Comparison of ENCODE assay signal across 9 cellular contexts in the genomic region with DNA sequence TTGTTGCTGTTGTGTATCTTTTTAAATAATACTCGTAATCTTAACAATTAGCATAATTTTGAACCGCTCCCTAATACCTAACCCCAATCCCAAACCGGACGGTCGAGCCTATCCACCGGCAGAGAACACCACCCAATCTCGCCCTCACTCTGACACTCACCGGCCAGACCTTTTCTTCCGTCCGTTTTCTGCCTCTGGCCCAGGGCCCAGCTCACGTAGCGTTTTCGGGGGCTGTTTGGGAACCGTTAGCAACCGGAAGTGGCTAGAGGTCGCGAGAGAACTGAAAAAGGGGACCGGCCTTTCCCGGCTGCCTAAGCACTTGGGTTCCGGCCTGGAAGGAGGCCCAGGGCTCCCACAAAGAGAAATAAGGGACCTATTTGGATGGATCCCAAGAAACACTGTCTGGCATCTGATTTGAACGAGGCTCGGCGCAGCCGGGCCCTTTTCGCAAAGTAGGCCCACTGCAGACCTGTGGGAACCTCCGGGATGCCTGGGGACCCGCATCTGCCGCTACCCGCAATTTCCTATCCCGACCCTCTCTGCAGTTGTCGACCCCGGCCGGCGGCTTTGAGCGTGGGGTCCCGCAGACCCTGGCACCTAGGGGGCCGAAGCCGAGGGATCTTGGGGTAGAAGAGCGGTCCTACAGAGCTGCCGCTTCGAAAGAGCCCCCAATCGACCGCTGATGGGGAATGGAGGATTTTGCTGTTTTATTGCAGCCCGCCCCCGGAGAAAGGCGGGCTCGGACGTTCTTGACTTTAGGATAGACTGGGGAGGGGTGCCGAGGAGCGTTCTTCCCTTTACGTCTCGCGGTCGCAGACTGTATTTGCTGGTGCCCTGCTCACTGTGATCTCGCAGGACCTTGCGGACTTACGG. TPM values are rescaled to one million over a fixed set of nuclear protein-coding genes. Genes with fewer than 3 reads are reported as not detected.
DNase-seq lines count a peak whose midpoint lies in the region; ATAC-seq, FAIRE-seq and TF ChIP-seq lines count a peak whose summit lies in the region.
"Had no signal": no experiment of that assay in that cellular context is flagged by ENCODE, and none has a peak within 500 bp of the region (broad histone marks: within the 10 kb centered on the region; RNA-seq: fewer than 3 reads in every experiment).

No MANE protein-coding gene starts in this region.

- TF ChIP-seq EP300 in HepG2 (IDR thresholded peaks at IDR 0.05; ENCODE audit: low read depth in 2 of 2, low read length in 2 of 2) (peak in 1 of 2 experiments; percentile 56; a peak in 3 of 4 replicates), HepG2 (CRISPR knock-in tag; IDR thresholded peaks at IDR 0.05; ENCODE audit: borderline replicate concordance) (no peak)

- peak; percentile 83 to 84 for TF ChIP-seq POLR2A in HepG2 (IDR thresholded peaks at IDR 0.05; ENCODE audit: insufficient read depth in 1 of 2, low read depth in 2 of 2, low read length in 2 of 2)

- in situ Hi-C loops in HepG2 (cut with HindIII; ENCODE audit: extremely low pct_ligation_motif_present, low pct_unique_long_range_greater_than_20kb) = loop anchor here (5.0 kb wide), 1 partner anchor 115 kb away; a partner anchor contains a TSS

- H3K27me3 ChIP-seq in BE2C = no peaks in the 10 kb centered on the region
- no peaks in the 10 kb centered on the region; a peak in 1 of 5 replicates for H3K27me3 ChIP-seq in HepG2 (ENCODE audit: control insufficient read depth in 1 of 2, insufficient read depth in 2 of 2, low read length in 2 of 2)

- peak; percentile 63 for TF ChIP-seq RAD21 in HepG2 (CRISPR knock-in tag; IDR thresholded peaks at IDR 0.05)

- peak; percentile 90 for DNase-seq in BE2C
- peak; percentile 19 for DNase-seq in GM19240 (ENCODE audit: insufficient read length, low spot score)
- DNase-seq in NCI-H526 treated with DMSO at 0.1 percent for 48 hours (lab: John Stamatoyannopoulos, UW) = peak; percentile 84
- peak; percentile 60 to 80 for DNase-seq in activated CD4-positive, alpha-beta T cell treated with anti-CD3 and anti-CD28 coated beads, Interleukin-2, amount 50 U/mL, for 24 hours (ENCODE audit: low read depth in 1 of 2, low spot score in 1 of 2)
- DNase-seq in dermis blood vessel endothelial cell = peak; percentile 97
- peak; percentile 94 for DNase-seq in HepG2 (ENCODE audit: low spot score)
- DNase-seq in stimulated activated CD4-positive, alpha-beta T cell treated with anti-CD3 and anti-CD28 coated beads, Interleukin-2, amount 100 ng/mL, for 48 hours = peak; percentile 65 to 72

- H3K4me3 ChIP-seq in BE2C (ENCODE audit: low read depth, low read length) (peak overlapping the region; percentile 87), HepG2 (replicated peaks in 1 of 3; ENCODE audit: insufficient read depth in 1 of 3, low read depth in 2 of 3, low read length in 3 of 3) (peak overlapping the region; percentile 81 to 91 (median 86))

- peak; percentile 67 for FAIRE-seq in HepG2 (lab: Jason Lieb, UNC)
- FAIRE-seq: colon had no signal

- H3K36me3 ChIP-seq in BE2C = no peaks in the 10 kb centered on the region
- H3K36me3 ChIP-seq in HepG2 (replicated peaks in 1 of 2; ENCODE audit: control insufficient read depth in 1 of 2, insufficient read depth in 2 of 2, low read length in 2 of 2) = 0 out of 5 replicates have a peak, but pooled peaks cover 0 to 4% of the 10 kb centered on the region in 2 experiments

- peak overlapping the region; percentile 81 for H3K4me2 ChIP-seq in HepG2 (ENCODE audit: low read depth, low read length)

- BruUV-seq in HepG2 (replicated peaks; lab: Mats Ljungman, UMichigan) = no TSS peak

- H4K20me1 ChIP-seq in HepG2 (ENCODE audit: insufficient read depth, low read length) = no peaks in the 10 kb centered on the region

- TF ChIP-seq CTCF in BE2C (IDR thresholded peaks at IDR 0.05; ENCODE audit: low read depth, low read length) (no peak), HepG2 (CRISPR knock-in tag; IDR thresholded peaks at IDR 0.05) (peak; percentile 37)

- CTCF ChIA-PET in HepG2 (lab: Yijun Ruan, JAX; ENCODE audit: low intra/inter-chr PET ratio, low total read pairs) = interaction anchor here (0.9 kb wide), 1 partner anchor 220 kb away, joined by 3 read pairs; no protein-coding TSS in a partner anchor

- intact Hi-C loops in HepG2 (cut with micrococcal nuclease; ENCODE audit: unreplicated experiment) = loop anchor here (1.0 to 2.0 kb wide), 7 partner anchors 13 to 262 kb away; a partner anchor contains a TSS

- peaks cover 32% of the 10 kb centered on the region for H3K79me2 ChIP-seq in HepG2 (ENCODE audit: insufficient read depth, low read length)

- peak overlapping the region; percentile 75 for H2AFZ ChIP-seq in HepG2 (ENCODE audit: low read length)

- peak; percentile 63 for ATAC-seq in HG03460 (IDR thresholded peaks at IDR 0.05; ENCODE audit: unreplicated experiment)
- peak; percentile 84 for ATAC-seq in HepG2

- H3K27ac ChIP-seq in HepG2 (ENCODE audit: extremely low read length, insufficient read depth, low read length) = peak overlapping the region; percentile 82

- POLR2A ChIA-PET in HepG2 (lab: Yijun Ruan, JAX) = interaction anchor here (0.6 to 3.8 kb wide), 20 partner anchors 12 to 450 kb away, joined by 3 to 38 read pairs (median 4); a partner anchor contains a TSS

- H3K9ac ChIP-seq in HepG2 (ENCODE audit: insufficient read depth, low read depth, low read length) = peak overlapping the region; percentile 90

- H3K9me3 ChIP-seq in BE2C = no peaks in the 10 kb centered on the region
- H3K9me3 ChIP-seq in HepG2 (ENCODE audit: low read length) = no peaks in the 10 kb centered on the region

- under 1% methylated on average over 49 of the region's 57 CpGs for WGBS in HepG2 (ENCODE audit: low lambda C conversion rate)

- H3K4me1 ChIP-seq in BE2C (no peaks in the 10 kb centered on the region), HepG2 (ENCODE audit: insufficient read depth, low read length) (peaks cover 55% of the 10 kb centered on the region)

RNA-seq across cellular contexts. Expression of a gene that starts 4.9 kb away (rescaled TPM):
- 18.9 TPM for polyA plus RNA-seq in BE2C (2012; ENCODE audit: insufficient read depth, insufficient read length, low read depth)
- total RNA-seq in dermis blood vessel endothelial cell (19.4 and 20.8 TPM in 2 replicates), HepG2 (2016; rRNA removed; fragmentation: Illumina TruSeq; extraction: Trizol) (20.9 and 36.1 TPM in 2 replicates)
- total RNA-seq in HepG2 (2016; cell fraction: cytosol; rRNA removed; fragmentation: Illumina TruSeq; extraction: Trizol; ENCODE audit: low read depth) = 1.4 and 2.6 TPM in 2 replicates
- total RNA-seq in HepG2 (2016; cell fraction: insoluble cytoplasmic fraction; rRNA removed; fragmentation: Illumina TruSeq; extraction: Trizol) = 18.7 and 32.4 TPM in 2 replicates
- 7.0 and 9.3 TPM in 2 replicates for total RNA-seq in HepG2 (2016; cell fraction: membrane; rRNA removed; fragmentation: Illumina TruSeq; extraction: Trizol)
- 36.9 and 37.1 TPM in 2 replicates for total RNA-seq in HepG2 (2016; cell fraction: nucleus; rRNA removed; fragmentation: Illumina TruSeq; extraction: Trizol)
- polyA plus RNA-seq in HepG2 (2011; rRNA removed) = 10.8 and 12.4 TPM in 2 replicates
- polyA plus RNA-seq in HepG2 (2011; cell fraction: cytosol; rRNA removed) = 4.4 and 7.8 TPM in 2 replicates
- polyA plus RNA-seq in HepG2 (2011; cell fraction: nucleus; rRNA removed) = 36.6 and 48.8 TPM in 2 replicates
- polyA plus RNA-seq in HepG2 (2012) = 20.0 and 21.0 TPM in 2 replicates
- polyA plus RNA-seq in HepG2 (2016; cell fraction: cytosol; fragmentation: Illumina TruSeq; extraction: Trizol; ENCODE audit: low read depth) = 0.40 and 0.46 TPM in 2 replicates
- polyA plus RNA-seq in HepG2 (2016; cell fraction: insoluble cytoplasmic fraction; fragmentation: Illumina TruSeq; extraction: Trizol; ENCODE audit: low read depth) = 18.2 and 19.7 TPM in 2 replicates
- 1.6 and 2.0 TPM in 2 replicates for polyA plus RNA-seq in HepG2 (2016; cell fraction: membrane; fragmentation: Illumina TruSeq; extraction: Trizol; ENCODE audit: low read depth)
- polyA plus RNA-seq in HepG2 (2016; cell fraction: nucleus; fragmentation: Illumina TruSeq; extraction: Trizol; ENCODE audit: insufficient read depth, low read depth) = 42.0 and 45.6 TPM in 2 replicates
- 16.6 and 22.5 TPM in 2 replicates for polyA minus RNA-seq in HepG2 (2011; rRNA and poly(A)+ RNA removed; ENCODE audit: low replicate concordance)
- 21.0 and 24.8 TPM in 2 replicates for polyA minus RNA-seq in HepG2 (2011; cell fraction: cytosol; rRNA and poly(A)+ RNA removed)
- 49.2 and 60.8 TPM in 2 replicates for polyA minus RNA-seq in HepG2 (2011; cell fraction: nucleus; rRNA and poly(A)+ RNA removed)

RNA-seq across cellular contexts. Expression of a gene that starts 12.4 kb away (rescaled TPM):
- polyA plus RNA-seq in BE2C (2012; ENCODE audit: insufficient read depth, insufficient read length, low read depth) = 5.3 TPM
- total RNA-seq in dermis blood vessel endothelial cell = 13.5 and 19.1 TPM in 2 replicates
- 12.7 and 13.4 TPM in 2 replicates for total RNA-seq in HepG2 (2016; rRNA removed; fragmentation: Illumina TruSeq; extraction: Trizol)
- total RNA-seq in HepG2 (2016; cell fraction: cytosol; rRNA removed; fragmentation: Illumina TruSeq; extraction: Trizol; ENCODE audit: low read depth) = 5.3 and 5.8 TPM in 2 replicates
- total RNA-seq in HepG2 (2016; cell fraction: insoluble cytoplasmic fraction; rRNA removed; fragmentation: Illumina TruSeq; extraction: Trizol) = 12.9 and 16.5 TPM in 2 replicates
- 6.3 and 10.0 TPM in 2 replicates for total RNA-seq in HepG2 (2016; cell fraction: membrane; rRNA removed; fragmentation: Illumina TruSeq; extraction: Trizol)
- total RNA-seq in HepG2 (2016; cell fraction: nucleus; rRNA removed; fragmentation: Illumina TruSeq; extraction: Trizol) = 12.2 and 14.1 TPM in 2 replicates
- polyA plus RNA-seq in HepG2 (2011; rRNA removed) = 5.7 and 6.7 TPM in 2 replicates
- 3.2 and 3.8 TPM in 2 replicates for polyA plus RNA-seq in HepG2 (2011; cell fraction: cytosol; rRNA removed)
- polyA plus RNA-seq in HepG2 (2011; cell fraction: nucleus; rRNA removed) = 6.4 and 10.4 TPM in 2 replicates
- 6.3 and 6.6 TPM in 2 replicates for polyA plus RNA-seq in HepG2 (2012)
- 2.4 and 2.5 TPM in 2 replicates for polyA plus RNA-seq in HepG2 (2016; cell fraction: cytosol; fragmentation: Illumina TruSeq; extraction: Trizol; ENCODE audit: low read depth)
- 11.7 and 12.1 TPM in 2 replicates for polyA plus RNA-seq in HepG2 (2016; cell fraction: insoluble cytoplasmic fraction; fragmentation: Illumina TruSeq; extraction: Trizol; ENCODE audit: low read depth)
- 3.3 and 3.8 TPM in 2 replicates for polyA plus RNA-seq in HepG2 (2016; cell fraction: membrane; fragmentation: Illumina TruSeq; extraction: Trizol; ENCODE audit: low read depth)
- polyA plus RNA-seq in HepG2 (2016; cell fraction: nucleus; fragmentation: Illumina TruSeq; extraction: Trizol; ENCODE audit: insufficient read depth, low read depth) = 14.2 and 14.4 TPM in 2 replicates
- polyA minus RNA-seq in HepG2 (2011; rRNA and poly(A)+ RNA removed; ENCODE audit: low replicate concordance) = 2.9 and 4.3 TPM in 2 replicates
- 1.1 and 2.6 TPM in 2 replicates for polyA minus RNA-seq in HepG2 (2011; cell fraction: cytosol; rRNA and poly(A)+ RNA removed)
- 13.9 and 21.8 TPM in 2 replicates for polyA minus RNA-seq in HepG2 (2011; cell fraction: nucleus; rRNA and poly(A)+ RNA removed)

RNA-seq across cellular contexts. Expression of a gene that starts 56.5 kb away (rescaled TPM):
- 1.4 TPM for polyA plus RNA-seq in BE2C (2012; ENCODE audit: insufficient read depth, insufficient read length, low read depth)
- 0.17 and 0.23 TPM in 2 replicates for total RNA-seq in dermis blood vessel endothelial cell
- total RNA-seq in HepG2 (2016; rRNA removed; fragmentation: Illumina TruSeq; extraction: Trizol) = 8.6 and 11.2 TPM in 2 replicates
- 3.4 TPM in 2 replicates for total RNA-seq in HepG2 (2016; cell fraction: cytosol; rRNA removed; fragmentation: Illumina TruSeq; extraction: Trizol; ENCODE audit: low read depth)
- 7.8 and 10.0 TPM in 2 replicates for total RNA-seq in HepG2 (2016; cell fraction: insoluble cytoplasmic fraction; rRNA removed; fragmentation: Illumina TruSeq; extraction: Trizol)
- 6.8 TPM in 2 replicates for total RNA-seq in HepG2 (2016; cell fraction: membrane; rRNA removed; fragmentation: Illumina TruSeq; extraction: Trizol)
- 8.8 and 9.5 TPM in 2 replicates for total RNA-seq in HepG2 (2016; cell fraction: nucleus; rRNA removed; fragmentation: Illumina TruSeq; extraction: Trizol)
- polyA plus RNA-seq in HepG2 (2011; rRNA removed) = 0.58 and 0.78 TPM in 2 replicates
- polyA plus RNA-seq in HepG2 (2011; cell fraction: cytosol; rRNA removed) = 0.34 and 0.64 TPM in 2 replicates
- polyA plus RNA-seq in HepG2 (2011; cell fraction: nucleus; rRNA removed) = 1.0 and 1.1 TPM in 2 replicates
- 2.0 and 2.7 TPM in 2 replicates for polyA plus RNA-seq in HepG2 (2012)
- polyA plus RNA-seq in HepG2 (2016; cell fraction: cytosol; fragmentation: Illumina TruSeq; extraction: Trizol; ENCODE audit: low read depth) = 1.1 and 1.2 TPM in 2 replicates
- 6.7 and 7.0 TPM in 2 replicates for polyA plus RNA-seq in HepG2 (2016; cell fraction: insoluble cytoplasmic fraction; fragmentation: Illumina TruSeq; extraction: Trizol; ENCODE audit: low read depth)
- 2.2 and 2.4 TPM in 2 replicates for polyA plus RNA-seq in HepG2 (2016; cell fraction: membrane; fragmentation: Illumina TruSeq; extraction: Trizol; ENCODE audit: low read depth)
- 6.5 and 7.8 TPM in 2 replicates for polyA plus RNA-seq in HepG2 (2016; cell fraction: nucleus; fragmentation: Illumina TruSeq; extraction: Trizol; ENCODE audit: insufficient read depth, low read depth)
- 1.0 and 1.1 TPM in 2 replicates for polyA minus RNA-seq in HepG2 (2011; rRNA and poly(A)+ RNA removed; ENCODE audit: low replicate concordance)
- 1.1 and 1.4 TPM in 2 replicates for polyA minus RNA-seq in HepG2 (2011; cell fraction: cytosol; rRNA and poly(A)+ RNA removed)
- polyA minus RNA-seq in HepG2 (2011; cell fraction: nucleus; rRNA and poly(A)+ RNA removed) = 4.2 and 5.6 TPM in 2 replicates

Comparison
In these comparisons a context has a peak if more than half of its experiments do, and no peak if none do; other contexts are left out.
1. Peak in every context shown above with its lines: DNase-seq, ATAC-seq, H3K4me3 ChIP-seq and H3K27ac ChIP-seq.
2. DNase-seq: peak in every context shown above with its lines; median percentile 97 in dermis blood vessel endothelial cell; 94 in HepG2; 90 in BE2C; 84 in NCI-H526 treated with DMSO at 0.1 percent for 48 hours; 70 in activated CD4-positive, alpha-beta T cell treated with anti-CD3 and anti-CD28 coated beads, Interleukin-2, amount 50 U/mL, for 24 hours; 68 in stimulated activated CD4-positive, alpha-beta T cell treated with anti-CD3 and anti-CD28 coated beads, Interleukin-2, amount 100 ng/mL, for 48 hours; 19 in GM19240.